In genomic region chr17:36072431-36073121, GRCh38 we compare ENCODE assay signal across 9 cellular contexts. TPM values are rescaled to one million over a fixed set of nuclear protein-coding genes. Genes with fewer than 3 reads are reported as not detected.
DNase-seq lines count a peak whose midpoint lies in the region; ATAC-seq, FAIRE-seq and TF ChIP-seq lines count a peak whose summit lies in the region.
"Had no signal": no experiment of that assay in that cellular context is flagged by ENCODE, and none has a peak within 500 bp of the region (broad histone marks: within the 10 kb centered on the region; RNA-seq: fewer than 3 reads in every experiment).

No MANE protein-coding gene starts in this region.

- DNase-seq in DMS 273 (lab: John Stamatoyannopoulos, UW; ENCODE audit: unreplicated experiment), result peak; percentile 79
- no peak for DNase-seq in DMS 273 treated with DMSO at 0.1 percent for 48 hours (lab: John Stamatoyannopoulos, UW)
- DNase-seq in T-cell, result peak in 27 of 34 experiments; percentile 15 to 57 (median 40)
- DNase-seq in astrocyte of the hippocampus (ENCODE audit: low read depth, low spot score), result peak; percentile 44
- DNase-seq in keratinocyte (ENCODE audit: low read depth, low spot score), result no peak
- DNase-seq in stimulated activated CD4-positive, alpha-beta T cell treated with anti-CD3 and anti-CD28 coated beads, TNF-alpha, amount 100 ng/mL, for 24 hours (ENCODE audit: low read depth in 3 of 3), result peak; percentile 42 to 72 (median 64)
- no peak for DNase-seq in SW 1271 (lab: John Stamatoyannopoulos, UW)

- no peak overlapping the region for H3K4me2 ChIP-seq in keratinocyte (ENCODE audit: control insufficient read depth, extremely low read depth, insufficient read depth, low read depth, low read length)

- FAIRE-seq in keratinocyte (lab: Jason Lieb, UNC), result no peak
- FAIRE-seq: A204.1 had no signal

- peak overlapping the region in 1 of 2 donors; percentile 2 for H3K27ac Mint-ChIP-seq in T-cell

- peaks cover 2 to 7% (median 4%) of the 10 kb centered on the region in 3 donors for H3K9me3 Mint-ChIP-seq in T-cell

- TF ChIP-seq CTCF in keratinocyte (optimal IDR thresholded peaks at IDR 0.05 in 1 of 3, IDR thresholded peaks at IDR 0.05 in 1 of 3, conservative IDR thresholded peaks at IDR 0.05 in 1 of 3; ENCODE audit: extremely low read depth in 1 of 3, insufficient read depth in 2 of 3, low read length in 3 of 3), result peak; percentile 75 to 78 (median 76)

- H3K79me2 ChIP-seq in keratinocyte (ENCODE audit: control insufficient read depth, insufficient read depth, low read length), result no peaks in the 10 kb centered on the region

- H3K9me1 ChIP-seq in keratinocyte (ENCODE audit: control insufficient read depth, extremely low read depth, insufficient read depth, low read length), result no peaks in the 10 kb centered on the region

- no peak overlapping the region for H3K9ac ChIP-seq in keratinocyte (ENCODE audit: control insufficient read depth, extremely low read depth, insufficient read depth, low read length)

- no peak overlapping the region for H3K27ac ChIP-seq in keratinocyte (ENCODE audit: control insufficient read depth, insufficient read depth, low read length)

- POLR2A ChIA-PET in T-cell (lab: Charles Lee), result no interaction called here

- H3K36me3 ChIP-seq in keratinocyte (ENCODE audit: control insufficient read depth in 2 of 2, extremely low read depth in 1 of 2, insufficient read depth in 2 of 2, low read length in 2 of 2), result no peaks in the 10 kb centered on the region

- no peaks in the 10 kb centered on the region for H3K9me3 ChIP-seq in keratinocyte (ENCODE audit: control insufficient read depth, low read depth, low read length)

- CTCF ChIA-PET in T-cell (lab: Charles Lee), result interaction anchor here (0.6 to 2.6 kb wide), 8 partner anchors 9 to 195 kb away, joined by 3 to 9 read pairs (median 6); partner anchors contain the start of gene CCL18 (in 1 of the 2)

- H3K27me3 Mint-ChIP-seq in T-cell, result peaks cover 4 to 6% of the 10 kb centered on the region in 2 donors

- no peak overlapping the region for H3K4me3 ChIP-seq in keratinocyte (ENCODE audit: control insufficient read depth in 2 of 3, extremely low read depth in 1 of 3, insufficient read depth in 2 of 3, low read depth in 1 of 3, low read length in 3 of 3)

- H4K20me1 ChIP-seq in keratinocyte (ENCODE audit: control insufficient read depth, extremely low read depth, insufficient read depth, low read length), result no peaks in the 10 kb centered on the region

- no peaks in the 10 kb centered on the region for H3K36me3 Mint-ChIP-seq in T-cell

- no peak overlapping the region for H3K4me3 Mint-ChIP-seq in T-cell

- ATAC-seq in HG03442 (IDR thresholded peaks at IDR 0.05; ENCODE audit: unreplicated experiment), result peak; percentile 49
- peak in 3 of 4 experiments; percentile 23 to 61 (median 45) for ATAC-seq in T-cell (replicated peaks in 1 of 4)

- H2AFZ ChIP-seq in keratinocyte (ENCODE audit: control insufficient read depth, low read length), result no peak overlapping the region

- H3K4me1 Mint-ChIP-seq in T-cell, result peaks cover 5 to 12% (median 7%) of the 10 kb centered on the region in 3 donors

- no peaks in the 10 kb centered on the region for H3K4me1 ChIP-seq in keratinocyte (ENCODE audit: control insufficient read depth, extremely low read depth, insufficient read depth, low read length)

- no peaks in the 10 kb centered on the region for H3K27me3 ChIP-seq in keratinocyte (ENCODE audit: control insufficient read depth, extremely low read depth, insufficient read depth, low read length)

- dilution Hi-C loops in keratinocyte (cut with MboI; ENCODE audit: extremely low pct_ligation_motif_present, low sequenced_read_pairs), result no loop called here

RNA-seq across cellular contexts. Expression of gene CCL18, which starts 8.5 kb away (rescaled TPM):
- total RNA-seq in T-cell, result not detected
- polyA plus RNA-seq in keratinocyte, result not detected in 3 replicates
- not detected for polyA plus RNA-seq in keratinocyte (2011; ENCODE audit: low read depth)
- polyA plus RNA-seq in keratinocyte (2011; cell fraction: cytosol; rRNA removed), result not detected in 2 replicates
- polyA plus RNA-seq in keratinocyte (2011; cell fraction: nucleus; rRNA removed), result not detected in 2 replicates
- not detected in 2 replicates for polyA plus RNA-seq in keratinocyte (2012; ENCODE audit: low replicate concordance)
- not detected in 3 replicates for polyA minus RNA-seq in keratinocyte
- not detected for polyA minus RNA-seq in keratinocyte (2011; cell fraction: cytosol; rRNA and poly(A)+ RNA removed)
- not detected in 2 replicates for polyA minus RNA-seq in keratinocyte (2011; cell fraction: nucleus; rRNA and poly(A)+ RNA removed)

RNA-seq across cellular contexts. Expression of gene CCL3, which starts 17.4 kb away (rescaled TPM):
- total RNA-seq in T-cell, result 1 to 10 TPM; 2.0 to 6.0 (median 4.8) TPM
- 0.48 TPM in 1 of 3 replicates, not detected in the others for polyA plus RNA-seq in keratinocyte
- polyA plus RNA-seq in keratinocyte (2011; ENCODE audit: low read depth), result not detected
- not detected in 2 replicates for polyA plus RNA-seq in keratinocyte (2011; cell fraction: cytosol; rRNA removed)
- polyA plus RNA-seq in keratinocyte (2011; cell fraction: nucleus; rRNA removed), result not detected in 2 replicates
- not detected in 2 replicates for polyA plus RNA-seq in keratinocyte (2012; ENCODE audit: low replicate concordance)
- not detected in 3 replicates for polyA minus RNA-seq in keratinocyte
- not detected for polyA minus RNA-seq in keratinocyte (2011; cell fraction: cytosol; rRNA and poly(A)+ RNA removed)
- polyA minus RNA-seq in keratinocyte (2011; cell fraction: nucleus; rRNA and poly(A)+ RNA removed), result not detected in 2 replicates

RNA-seq across cellular contexts. Expression of gene CCL4, which starts 31.1 kb away (rescaled TPM):
- 10 to 100 TPM in 3 of 5 donors, 1 to 10 TPM in 2; 6.2 to 20.4 (median 16.1) TPM for total RNA-seq in T-cell
- polyA plus RNA-seq in keratinocyte, result 0.21 TPM in 1 of 3 replicates, not detected in the others
- not detected for polyA plus RNA-seq in keratinocyte (2011; ENCODE audit: low read depth)
- not detected in 2 replicates for polyA plus RNA-seq in keratinocyte (2011; cell fraction: cytosol; rRNA removed)
- polyA plus RNA-seq in keratinocyte (2011; cell fraction: nucleus; rRNA removed), result 0.32 TPM in 1 of 2 replicates, not detected in the other
- polyA plus RNA-seq in keratinocyte (2012; ENCODE audit: low replicate concordance), result not detected in 2 replicates
- not detected in 3 replicates for polyA minus RNA-seq in keratinocyte
- polyA minus RNA-seq in keratinocyte (2011; cell fraction: cytosol; rRNA and poly(A)+ RNA removed), result not detected
- polyA minus RNA-seq in keratinocyte (2011; cell fraction: nucleus; rRNA and poly(A)+ RNA removed), result not detected in 2 replicates

RNA-seq across cellular contexts. Expression of gene CCL23, which starts 54.8 kb away (rescaled TPM):
- not detected for total RNA-seq in T-cell
- polyA plus RNA-seq in keratinocyte, result not detected in 3 replicates
- polyA plus RNA-seq in keratinocyte (2011; ENCODE audit: low read depth), result not detected
- not detected in 2 replicates for polyA plus RNA-seq in keratinocyte (2011; cell fraction: cytosol; rRNA removed)
- not detected in 2 replicates for polyA plus RNA-seq in keratinocyte (2011; cell fraction: nucleus; rRNA removed)
- polyA plus RNA-seq in keratinocyte (2012; ENCODE audit: low replicate concordance), result not detected in 2 replicates
- polyA minus RNA-seq in keratinocyte, result not detected in 3 replicates
- not detected for polyA minus RNA-seq in keratinocyte (2011; cell fraction: cytosol; rRNA and poly(A)+ RNA removed)
- polyA minus RNA-seq in keratinocyte (2011; cell fraction: nucleus; rRNA and poly(A)+ RNA removed), result not detected in 2 replicates

Comparison
In these comparisons a context has a peak if more than half of its experiments do, and no peak if none do; other contexts are left out.
1. DNase-seq: peak in DMS 273 (single experiment), T-cell (27 of 34), astrocyte of the hippocampus (single experiment) and stimulated activated CD4-positive, alpha-beta T cell treated with anti-CD3 and anti-CD28 coated beads, TNF-alpha, amount 100 ng/mL, for 24 hours (3 of 3); none in DMS 273 treated with DMSO at 0.1 percent for 48 hours (single experiment), keratinocyte (single experiment) and SW 1271 (0 of 2).